ENCODE assay signal across 10 cellular contexts in the genomic region with DNA sequence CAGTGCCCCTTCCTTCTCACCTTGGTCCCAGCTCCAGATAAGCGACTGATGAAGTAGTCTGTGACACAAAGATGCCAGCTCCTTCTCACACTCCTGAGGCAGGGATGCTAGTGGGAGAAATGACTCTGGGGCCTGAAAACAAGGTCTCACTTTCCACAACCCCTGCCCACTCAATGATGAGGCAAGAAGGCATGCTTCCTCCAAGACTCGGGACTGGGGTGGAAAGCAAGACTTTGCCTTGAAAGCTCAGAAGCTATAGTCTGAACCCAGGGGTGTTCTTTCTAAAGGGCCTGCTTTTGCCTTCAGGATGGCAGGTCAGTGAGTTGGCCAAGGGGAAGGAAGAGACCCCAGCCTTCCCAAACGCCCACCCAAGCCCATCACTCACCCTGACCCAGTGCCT. TPM values are rescaled to one million over a fixed set of nuclear protein-coding genes. Genes with fewer than 3 reads are reported as not detected.
DNase-seq lines count a peak whose midpoint lies in the region; ATAC-seq, FAIRE-seq and TF ChIP-seq lines count a peak whose summit lies in the region.
"Had no signal": no experiment of that assay in that cellular context is flagged by ENCODE, and none has a peak within 500 bp of the region (broad histone marks: within the 10 kb centered on the region; RNA-seq: fewer than 3 reads in every experiment).

No MANE protein-coding gene starts in this region.

- H3K56ac ChIP-seq in H1 (replicated peaks; ENCODE audit: insufficient read length, low read depth, low read length), result no peak overlapping the region

- H3K23me2 ChIP-seq in H1 (ENCODE audit: low read depth, low read length), result peaks cover 9% of the 10 kb centered on the region; the same call in 1 of the 2 replicates

- no peak overlapping the region for H4K8ac ChIP-seq in H1 (ENCODE audit: extremely low read depth, insufficient read depth, low read length)

- H3K79me2 ChIP-seq in MM.1S (ENCODE audit: low read length), result peaks cover 33% of the 10 kb centered on the region
- peaks cover 0 to 9% of the 10 kb centered on the region in 2 experiments; a peak in 1 of 4 replicates for H3K79me2 ChIP-seq in H1 (ENCODE audit: control insufficient read depth in 1 of 2, insufficient read depth in 2 of 2, low read length in 2 of 2)

- WGBS in H1 (ENCODE audit: extremely low coverage in 1 of 2, insufficient coverage in 1 of 2, insufficient read length in 1 of 2, insufficient replicate concordance in 2 of 2, low coverage in 1 of 2, low lambda C conversion rate in 2 of 2, missing lambda C conversion rate in 1 of 2), 2 experiments, result 77% methylated on average over 2 of the region's 3 CpGs; no CpG with 5 or more reads in 1 of the 2 experiments

- no peak for TF ChIP-seq RAD21 in H1 (IDR thresholded peaks at IDR 0.05 in 1 of 2, conservative IDR thresholded peaks at IDR 0.05 in 1 of 2; ENCODE audit: low read depth in 2 of 2, low read length in 2 of 2)

- no peak for TF ChIP-seq CTCF in MM.1S (IDR thresholded peaks at IDR 0.05; ENCODE audit: low read length)
- TF ChIP-seq CTCF in H1 (IDR thresholded peaks at IDR 0.05; ENCODE audit: control extremely low read depth in 1 of 3, insufficient read depth in 1 of 3, low read depth in 1 of 3, low read length in 3 of 3), result no peak
- TF ChIP-seq CTCF in neural crest cell (conservative IDR thresholded peaks at IDR 0.05), result no peak

- H3K9me2 ChIP-seq in MM.1S (replicated peaks; ENCODE audit: insufficient read depth, low read length), result no peaks in the 10 kb centered on the region

- peak overlapping the region; percentile 100 for H3K4me2 ChIP-seq in BLaER1
- H3K4me2 ChIP-seq in MM.1S (ENCODE audit: low read depth, low read length), result peak overlapping the region; percentile 98
- H3K4me2 ChIP-seq in H1 (ENCODE audit: insufficient read depth in 1 of 2, low read depth in 2 of 2, low read length in 2 of 2), result peak overlapping the region; percentile 98 to 100

- H2BK12ac ChIP-seq in H1 (ENCODE audit: low read depth, low read length), result no peak overlapping the region

- H4K5ac ChIP-seq in H1 (ENCODE audit: insufficient read length, low read depth, low read length), result no peak overlapping the region

- H3K36me3 Mint-ChIP-seq in neural crest cell (ENCODE audit: low read depth), result peaks cover 4% of the 10 kb centered on the region

- peak overlapping the region; percentile 100 for H3K4me3 Mint-ChIP-seq in neural crest cell

- no peak for FAIRE-seq in H1 (lab: Jason Lieb, UNC)
- FAIRE-seq: GM18507 had no signal

- no peaks in the 10 kb centered on the region for H3K9me3 Mint-ChIP-seq in neural crest cell

- no peak overlapping the region for H2BK15ac ChIP-seq in H1 (ENCODE audit: low read length)

- peaks cover 4% of the 10 kb centered on the region; the same call in 1 of the 2 replicates for H3F3A ChIP-seq in MM.1S (ENCODE audit: insufficient read depth, low read length)

- peaks cover 29% of the 10 kb centered on the region for H3K4me1 Mint-ChIP-seq in neural crest cell

- no peak for TF ChIP-seq EP300 in H1 (IDR thresholded peaks at IDR 0.05; ENCODE audit: borderline replicate concordance in 1 of 2, low read depth in 2 of 2, low read length in 2 of 2)

- H4K20me1 ChIP-seq in BLaER1 (peaks cover 18% of the 10 kb centered on the region), MM.1S (ENCODE audit: insufficient read depth, low read length) (no peaks in the 10 kb centered on the region), H1 (replicated peaks in 1 of 2; ENCODE audit: control insufficient read depth in 1 of 2, insufficient read depth in 2 of 2, low read length in 2 of 2) (peaks cover 4 to 9% of the 10 kb centered on the region in 2 experiments)

- no peak overlapping the region for H3K4ac ChIP-seq in H1 (replicated peaks; ENCODE audit: insufficient read length, low read depth, low read length)

- H3K4me1 ChIP-seq in BLaER1 (peaks cover 40% of the 10 kb centered on the region), MM.1S (ENCODE audit: low read length) (peaks cover 8% of the 10 kb centered on the region), H1 (replicated peaks in 1 of 4; ENCODE audit: control insufficient read depth in 3 of 4, insufficient read depth in 4 of 4, low read length in 3 of 4) (peaks cover 0 to 10% (median 4%) of the 10 kb centered on the region in 4 experiments; a peak in 4 of 7 replicates)

- TF ChIP-seq POLR2A in H1 (IDR thresholded peaks at IDR 0.05; ENCODE audit: control extremely low read depth in 1 of 2, low read depth in 2 of 2, low read length in 2 of 2), result no peak

- H2BK20ac ChIP-seq in H1 (ENCODE audit: low read length), result no peak overlapping the region

- no peak overlapping the region for H2AK5ac ChIP-seq in H1 (ENCODE audit: low read depth, low read length)

- no peak overlapping the region for H3K27ac Mint-ChIP-seq in neural crest cell (ENCODE audit: unreplicated experiment)

- POLR2A ChIA-PET in H1 (lab: Charles Lee; ENCODE audit: partially characterized antibody), result interaction anchor here (0.8 to 7.3 kb wide), 17 partner anchors 9 to 90 kb away, joined by 3 to 85 read pairs (median 5); a partner anchor contains a TSS

- no peak overlapping the region for H2AFZ ChIP-seq in MM.1S (ENCODE audit: low read length)
- H2AFZ ChIP-seq in H1 (ENCODE audit: low read length), result no peak overlapping the region

- no peaks in the 10 kb centered on the region for H3K9me3 ChIP-seq in BLaER1
- no peaks in the 10 kb centered on the region for H3K9me3 ChIP-seq in MM.1S (replicated peaks; ENCODE audit: insufficient read depth, low read length)
- H3K9me3 ChIP-seq in H1 (ENCODE audit: insufficient read depth in 2 of 2, low read depth in 1 of 2, low read length in 1 of 2), result no peaks in the 10 kb centered on the region

- H3K4me3 ChIP-seq in BLaER1 (peak overlapping the region; percentile 85), MM.1S (ENCODE audit: low read length) (peak overlapping the region; percentile 99), H1 (ENCODE audit: extremely low read depth in 1 of 4, insufficient read depth in 2 of 4, low read depth in 3 of 4, low read length in 4 of 4) (peak overlapping the region; percentile 69 to 99 (median 93); a peak in 7 of 8 replicates)

- DNase-seq in MM.1S, result no peak
- no peak for DNase-seq in H1 (ENCODE audit: low read depth in 1 of 2, low spot score in 2 of 2)
- DNase-seq in neural crest cell (ENCODE audit: low read depth, low spot score), result no peak
- DNase-seq in MV-4-11 (lab: John Stamatoyannopoulos, UW), result no peak
- DNase-seq in NCI-H446 treated with DMSO at 0.1 percent for 48 hours (lab: John Stamatoyannopoulos, UW), result no peak
- DNase-seq: NCI-H1417 treated with DMSO at 0.1 percent for 48 hours had no signal

- no peaks in the 10 kb centered on the region for H3K27me3 Mint-ChIP-seq in neural crest cell (ENCODE audit: low read depth)

- no peak overlapping the region for H3K18ac ChIP-seq in H1 (ENCODE audit: extremely low read depth, low read length)

- peak overlapping the region; percentile 83 for H3K9ac ChIP-seq in BLaER1
- peak overlapping the region; percentile 92 for H3K9ac ChIP-seq in MM.1S (ENCODE audit: low read length)
- H3K9ac ChIP-seq in H1 (replicated peaks in 1 of 4; ENCODE audit: extremely low read depth in 1 of 4, low read depth in 3 of 4, low read length in 3 of 4), result peak overlapping the region in 1 of 4 experiments; percentile 35; a peak in 2 of 7 replicates

- CTCF ChIA-PET in H1 (lab: Charles Lee; ENCODE audit: partially characterized antibody), result interaction anchor here (0.6 to 8.0 kb wide), 15 partner anchors 8 to 107 kb away, joined by 3 to 73 read pairs (median 4); a partner anchor contains a TSS

- H4K91ac ChIP-seq in H1 (replicated peaks; ENCODE audit: insufficient read length, low read length), result no peak overlapping the region

- ATAC-seq in GM18511 (IDR thresholded peaks at IDR 0.05; ENCODE audit: unreplicated experiment) (no peak), HG02870 (IDR thresholded peaks at IDR 0.05; ENCODE audit: unreplicated experiment) (no peak)

- peak overlapping the region; percentile 86 for H3K27ac ChIP-seq in BLaER1
- no peak overlapping the region for H3K27ac ChIP-seq in MM.1S (ENCODE audit: low read length)
- H3K27ac ChIP-seq in H1 (ENCODE audit: low read depth, low read length), result no peak overlapping the region

- H3K79me1 ChIP-seq in H1 (ENCODE audit: low read depth, low read length), result no peaks in the 10 kb centered on the region; the same call in 1 of the 2 replicates

- no peak overlapping the region for H3K23ac ChIP-seq in H1 (ENCODE audit: insufficient read length)

- no peak overlapping the region for H3K14ac ChIP-seq in H1 (ENCODE audit: insufficient read length)

- H2BK5ac ChIP-seq in H1 (ENCODE audit: low read depth, low read length), result no peak overlapping the region

- H2BK120ac ChIP-seq in H1 (replicated peaks; ENCODE audit: low read depth, low read length), result no peak overlapping the region

- no peaks in the 10 kb centered on the region for H3K27me3 ChIP-seq in BLaER1
- no peaks in the 10 kb centered on the region for H3K27me3 ChIP-seq in MM.1S (replicated peaks; ENCODE audit: insufficient read depth, low read length)
- H3K27me3 ChIP-seq in H1 (replicated peaks in 1 of 4; ENCODE audit: control insufficient read depth in 3 of 4, extremely low read depth in 1 of 4, insufficient read depth in 3 of 4, low read length in 3 of 4), result no peaks in the 10 kb centered on the region; a peak in 1 of 7 replicates

- H3K36me3 ChIP-seq in BLaER1 (peaks cover 53% of the 10 kb centered on the region), MM.1S (replicated peaks; ENCODE audit: insufficient read depth, low read length) (no peaks in the 10 kb centered on the region), H1 (ENCODE audit: control insufficient read depth in 2 of 4, insufficient read depth in 4 of 4, low read length in 3 of 4) (peaks cover 0 to 6% (median 2%) of the 10 kb centered on the region in 4 experiments; a peak in 5 of 8 replicates)

RNA-seq across cellular contexts. Expression of a gene that starts 1.4 kb away (rescaled TPM):
- total RNA-seq in H1 (2021; fragmentation: NEBNext Ultra II Directional; extraction: Animal tissue kit (Norgen Biotek cat#: 25700)), result 10.7 and 12.1 TPM in 2 replicates
- 6.0 and 6.7 TPM in 2 replicates for polyA plus RNA-seq in H1 (2011; rRNA removed)
- 5.9 TPM for polyA plus RNA-seq in H1 (2011; cell fraction: cytosol; rRNA removed)
- 20.6 TPM for polyA plus RNA-seq in H1 (2011; cell fraction: nucleus; rRNA removed)
- polyA plus RNA-seq in H1 (2012, experiment 1 of 2), result 5.5 to 8.1 TPM (median 6.8 TPM) in 4 replicates
- polyA plus RNA-seq in H1 (2012, experiment 2 of 2), result 4.4 TPM
- polyA plus RNA-seq in H1 (2013, experiment 1 of 2), result 5.4 TPM
- 3.8 TPM for polyA plus RNA-seq in H1 (2013, experiment 2 of 2)
- polyA minus RNA-seq in H1 (2011; rRNA and poly(A)+ RNA removed), result 20.4 and 22.4 TPM in 2 replicates
- polyA minus RNA-seq in H1 (2011; cell fraction: cytosol; rRNA and poly(A)+ RNA removed), result 10.3 TPM
- 30.3 TPM for polyA minus RNA-seq in H1 (2011; cell fraction: nucleus; rRNA and poly(A)+ RNA removed)
- total RNA-seq in neural crest cell, result 34.7 and 35.0 TPM in 2 replicates

RNA-seq across cellular contexts. Expression of a gene that starts 1.4 kb away (rescaled TPM):
- 27.4 and 28.8 TPM in 2 replicates for total RNA-seq in H1 (2021; fragmentation: NEBNext Ultra II Directional; extraction: Animal tissue kit (Norgen Biotek cat#: 25700))
- 29.9 and 36.1 TPM in 2 replicates for polyA plus RNA-seq in H1 (2011; rRNA removed)
- polyA plus RNA-seq in H1 (2011; cell fraction: cytosol; rRNA removed), result 29.6 TPM
- polyA plus RNA-seq in H1 (2011; cell fraction: nucleus; rRNA removed), result 91.5 TPM
- 20.1 to 25.2 TPM (median 23.8 TPM) in 4 replicates for polyA plus RNA-seq in H1 (2012, experiment 1 of 2)
- 18.1 TPM for polyA plus RNA-seq in H1 (2012, experiment 2 of 2)
- 17.3 TPM for polyA plus RNA-seq in H1 (2013, experiment 1 of 2)
- polyA plus RNA-seq in H1 (2013, experiment 2 of 2), result 17.2 TPM
- 22.5 and 28.6 TPM in 2 replicates for polyA minus RNA-seq in H1 (2011; rRNA and poly(A)+ RNA removed)
- polyA minus RNA-seq in H1 (2011; cell fraction: cytosol; rRNA and poly(A)+ RNA removed), result 15.3 TPM
- 30.2 TPM for polyA minus RNA-seq in H1 (2011; cell fraction: nucleus; rRNA and poly(A)+ RNA removed)
- 29.6 and 31.6 TPM in 2 replicates for total RNA-seq in neural crest cell

RNA-seq across cellular contexts. Expression of a gene that starts 9.0 kb away (rescaled TPM):
- 46.3 and 50.2 TPM in 2 replicates for total RNA-seq in H1 (2021; fragmentation: NEBNext Ultra II Directional; extraction: Animal tissue kit (Norgen Biotek cat#: 25700))
- 36.6 and 59.8 TPM in 2 replicates for polyA plus RNA-seq in H1 (2011; rRNA removed)
- 39.7 TPM for polyA plus RNA-seq in H1 (2011; cell fraction: cytosol; rRNA removed)
- 32.0 TPM for polyA plus RNA-seq in H1 (2011; cell fraction: nucleus; rRNA removed)
- polyA plus RNA-seq in H1 (2012, experiment 1 of 2), result 40.1 to 47.4 TPM (median 45.2 TPM) in 4 replicates
- polyA plus RNA-seq in H1 (2012, experiment 2 of 2), result 29.3 TPM
- polyA plus RNA-seq in H1 (2013, experiment 1 of 2), result 65.8 TPM
- polyA plus RNA-seq in H1 (2013, experiment 2 of 2), result 68.6 TPM
- 6.8 and 7.4 TPM in 2 replicates for polyA minus RNA-seq in H1 (2011; rRNA and poly(A)+ RNA removed)
- polyA minus RNA-seq in H1 (2011; cell fraction: cytosol; rRNA and poly(A)+ RNA removed), result 18.6 TPM
- 14.3 TPM for polyA minus RNA-seq in H1 (2011; cell fraction: nucleus; rRNA and poly(A)+ RNA removed)
- total RNA-seq in neural crest cell, result 72.4 and 74.6 TPM in 2 replicates

RNA-seq across cellular contexts. Expression of a gene that starts 16.2 kb away (rescaled TPM):
- total RNA-seq in H1 (2021; fragmentation: NEBNext Ultra II Directional; extraction: Animal tissue kit (Norgen Biotek cat#: 25700)), result 50.3 and 51.0 TPM in 2 replicates
- polyA plus RNA-seq in H1 (2011; rRNA removed), result 44.3 and 59.9 TPM in 2 replicates
- polyA plus RNA-seq in H1 (2011; cell fraction: cytosol; rRNA removed), result 46.9 TPM
- polyA plus RNA-seq in H1 (2011; cell fraction: nucleus; rRNA removed), result 185 TPM
- 36.1 to 57.4 TPM (median 48.2 TPM) in 4 replicates for polyA plus RNA-seq in H1 (2012, experiment 1 of 2)
- 51.6 TPM for polyA plus RNA-seq in H1 (2012, experiment 2 of 2)
- 69.8 TPM for polyA plus RNA-seq in H1 (2013, experiment 1 of 2)
- polyA plus RNA-seq in H1 (2013, experiment 2 of 2), result 65.8 TPM
- 42.9 and 47.7 TPM in 2 replicates for polyA minus RNA-seq in H1 (2011; rRNA and poly(A)+ RNA removed)
- polyA minus RNA-seq in H1 (2011; cell fraction: cytosol; rRNA and poly(A)+ RNA removed), result 42.9 TPM
- polyA minus RNA-seq in H1 (2011; cell fraction: nucleus; rRNA and poly(A)+ RNA removed), result 27.7 TPM
- total RNA-seq in neural crest cell, result 53.7 and 56.1 TPM in 2 replicates

RNA-seq across cellular contexts. Expression of a gene that starts 18.0 kb away (rescaled TPM):
- total RNA-seq in H1 (2021; fragmentation: NEBNext Ultra II Directional; extraction: Animal tissue kit (Norgen Biotek cat#: 25700)), result 0.55 TPM in 1 of 2 replicates, not detected in the other
- 0.27 and 0.42 TPM in 2 replicates for polyA plus RNA-seq in H1 (2011; rRNA removed)
- 2.0 TPM for polyA plus RNA-seq in H1 (2011; cell fraction: cytosol; rRNA removed)
- polyA plus RNA-seq in H1 (2011; cell fraction: nucleus; rRNA removed), result 0.30 TPM
- polyA plus RNA-seq in H1 (2012, experiment 1 of 2), result 0.25 to 0.66 TPM (median 0.43 TPM) in 4 replicates
- polyA plus RNA-seq in H1 (2012, experiment 2 of 2), result 0.35 TPM
- 0.20 TPM for polyA plus RNA-seq in H1 (2013, experiment 1 of 2)
- polyA plus RNA-seq in H1 (2013, experiment 2 of 2), result 0.17 TPM
- polyA minus RNA-seq in H1 (2011; rRNA and poly(A)+ RNA removed), result 0.13 TPM in 1 of 2 replicates, not detected in the other
- polyA minus RNA-seq in H1 (2011; cell fraction: cytosol; rRNA and poly(A)+ RNA removed), result not detected
- polyA minus RNA-seq in H1 (2011; cell fraction: nucleus; rRNA and poly(A)+ RNA removed), result 1.7 TPM
- total RNA-seq in neural crest cell, result 0.28 TPM in 1 of 2 replicates, not detected in the other
